In the genomic region with DNA sequence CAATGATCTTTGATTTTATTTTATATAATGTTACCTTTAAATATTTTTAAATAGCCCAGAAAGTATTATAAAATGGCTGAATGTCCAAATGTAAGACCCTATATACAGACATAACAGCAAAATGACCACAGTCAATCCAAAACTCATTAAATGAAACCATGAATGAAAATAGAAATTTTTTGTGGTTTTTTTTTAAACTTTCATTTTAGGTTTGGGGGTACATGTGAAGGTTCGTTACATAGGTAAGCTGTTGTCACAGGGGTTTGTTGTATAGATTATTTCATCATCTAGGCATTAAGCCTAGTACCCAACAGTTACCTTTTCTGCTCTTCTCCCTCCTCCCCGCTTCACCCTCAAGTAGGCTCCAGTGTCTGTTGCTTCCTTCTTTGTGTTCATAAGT, we compare ENCODE assay signal across 19 cellular contexts.
DNase-seq lines count a peak whose midpoint lies in the region; ATAC-seq and TF ChIP-seq lines count a peak whose summit lies in the region.
"Had no signal": no experiment of that assay in that cellular context is flagged by ENCODE, and none has a peak within 500 bp of the region (broad histone marks: within the 10 kb centered on the region; RNA-seq: fewer than 3 reads in every experiment).

No MANE protein-coding gene starts in this region.

- H3K9me3 ChIP-seq in ovary = no peaks in the 10 kb centered on the region
- H3K9me3 ChIP-seq: adrenal gland, uterus had no signal

- no peak overlapping the region for H3K4me3 ChIP-seq in ovary
- H3K4me3 ChIP-seq: adrenal gland, uterus had no signal

- no peak for TF ChIP-seq POLR2A in ovary (IDR thresholded peaks at IDR 0.05)

- no peaks in the 10 kb centered on the region for H3K4me1 ChIP-seq in ovary (ENCODE audit: insufficient read depth)
- H3K4me1 ChIP-seq: adrenal gland, uterus had no signal

- no peak for TF ChIP-seq CTCF in ovary (IDR thresholded peaks at IDR 0.05)

- H3K36me3 ChIP-seq in ovary = no peaks in the 10 kb centered on the region
- H3K36me3 ChIP-seq: adrenal gland, uterus had no signal

- H3K27ac ChIP-seq in ovary = no peak overlapping the region
- H3K27ac ChIP-seq: adrenal gland, uterus had no signal

- 90 to 95% (median 94%) methylated on average over 2 of the region's 2 CpGs for WGBS in ovary, 3 donors

- peak; percentile 79 for ATAC-seq in GM18499 (IDR thresholded peaks at IDR 0.05; ENCODE audit: insufficient read depth, unreplicated experiment)
- peak; percentile 87 for ATAC-seq in GM19452 (IDR thresholded peaks at IDR 0.05; ENCODE audit: unreplicated experiment)
- peak; percentile 68 for ATAC-seq in HG02798 (IDR thresholded peaks at IDR 0.05; ENCODE audit: poor library complexity, unreplicated experiment)
- ATAC-seq in HG03469 (IDR thresholded peaks at IDR 0.05; ENCODE audit: unreplicated experiment) = peak; percentile 55
- ATAC-seq in left lobe of liver = no peak
- ATAC-seq: WTC11 had no signal

- TF ChIP-seq EP300 in ovary (IDR thresholded peaks at IDR 0.05) = no peak

- DNase-seq in midbrain (lab: John Stamatoyannopoulos, UW) (no peak), ovary (no peak), HuH-7 (ENCODE audit: low spot score) (no peak), left lobe of liver (ENCODE audit: low spot score) (no peak)
- DNase-seq: ACHN; adrenal gland; CD4-positive, alpha-beta T cell; DND-41; effector CD8-positive, alpha-beta T cell; hypothalamus; NCI-H146; SHP77 treated with DMSO at 0.1 percent for 48 hours; stimulated activated CD4-positive, alpha-beta T cell treated with anti-CD3 and anti-CD28 coated beads, Interleukin-12 subunit alpha, Interleukin-12 subunit beta, amount 100 ng/mL, for 4 hours; uterus had no signal

- intact Hi-C loops in ovary (cut with DNase I) = no loop called here

- no peaks in the 10 kb centered on the region for H3K27me3 ChIP-seq in ovary
- H3K27me3 ChIP-seq: adrenal gland, uterus had no signal
